In genomic region chr10:30436688-30437038, GRCh38 we compare ENCODE assay signal across 9 cellular contexts. TPM values are rescaled to one million over a fixed set of nuclear protein-coding genes. Genes with fewer than 3 reads are reported as not detected.
DNase-seq lines count a peak whose midpoint lies in the region; ATAC-seq, FAIRE-seq and TF ChIP-seq lines count a peak whose summit lies in the region.
"Had no signal": no experiment of that assay in that cellular context is flagged by ENCODE, and none has a peak within 500 bp of the region (broad histone marks: within the 10 kb centered on the region; RNA-seq: fewer than 3 reads in every experiment).

No MANE protein-coding gene starts in this region.

- no peak for ATAC-seq in activated CD8-positive, alpha-beta memory T cell treated with anti-CD3 and anti-CD28 coated beads, Interleukin-2, amount 10 ng/mL, durations not matched to agents 7 days and 5 days
- ATAC-seq in GM18870 (IDR thresholded peaks at IDR 0.05; ENCODE audit: unreplicated experiment): no peak

- TF ChIP-seq CTCF in kidney (IDR thresholded peaks at IDR 0.05; ENCODE audit: borderline replicate concordance, extremely low read depth, insufficient read depth): no peak
- no peak for TF ChIP-seq CTCF in suprapubic skin (IDR thresholded peaks at IDR 0.05)

- H3K4me3 ChIP-seq in kidney (ENCODE audit: low read length in 2 of 2): peak overlapping the region; percentile 24 to 46
- peak overlapping the region; percentile 91 for H3K4me3 ChIP-seq in suprapubic skin

- H3K4me3 Mint-ChIP-seq in activated CD8-positive, alpha-beta memory T cell treated with anti-CD3 and anti-CD28 coated beads, Interleukin-2, amount 10 ng/mL, durations not matched to agents 7 days and 5 days: peak overlapping the region; percentile 95
- H3K4me3 Mint-ChIP-seq in activated naive CD8-positive, alpha-beta T cell treated with anti-CD3 and anti-CD28 coated beads for 36 hours: peak overlapping the region; percentile 89

- H3K27me3 ChIP-seq in suprapubic skin: no peaks in the 10 kb centered on the region

- peaks cover 59% of the 10 kb centered on the region for H3K36me3 Mint-ChIP-seq in activated CD8-positive, alpha-beta memory T cell treated with anti-CD3 and anti-CD28 coated beads, Interleukin-2, amount 10 ng/mL, durations not matched to agents 7 days and 5 days
- peaks cover 35% of the 10 kb centered on the region for H3K36me3 Mint-ChIP-seq in activated naive CD8-positive, alpha-beta T cell treated with anti-CD3 and anti-CD28 coated beads for 36 hours

- peak overlapping the region; percentile 95 for H3K27ac Mint-ChIP-seq in activated CD8-positive, alpha-beta memory T cell treated with anti-CD3 and anti-CD28 coated beads, Interleukin-2, amount 10 ng/mL, durations not matched to agents 7 days and 5 days
- peak overlapping the region; percentile 84 for H3K27ac Mint-ChIP-seq in activated naive CD8-positive, alpha-beta T cell treated with anti-CD3 and anti-CD28 coated beads for 36 hours

- H3K36me3 ChIP-seq in kidney (ENCODE audit: control insufficient read depth in 1 of 2, insufficient read depth in 2 of 2, low read length in 2 of 2): peaks cover 3 to 5% of the 10 kb centered on the region in 2 donors
- peaks cover 6% of the 10 kb centered on the region for H3K36me3 ChIP-seq in suprapubic skin
- H3K36me3 ChIP-seq: BE2C had no signal

- CTCF ChIA-PET in activated CD8-positive, alpha-beta memory T cell treated with anti-CD3 and anti-CD28 coated beads, Interleukin-2, amount 10 ng/mL, durations not matched to agents 7 days and 5 days (lab: Charles Lee): interaction anchor here (0.8 to 11.3 kb wide), 15 partner anchors 9 to 154 kb away, joined by 3 to 119 read pairs (median 8); no protein-coding TSS in a partner anchor

- no peak for TF ChIP-seq POLR2A in suprapubic skin (IDR thresholded peaks at IDR 0.05)

- no peak for TF ChIP-seq EP300 in suprapubic skin (IDR thresholded peaks at IDR 0.05)

- no peaks in the 10 kb centered on the region for H3K27me3 Mint-ChIP-seq in activated CD8-positive, alpha-beta memory T cell treated with anti-CD3 and anti-CD28 coated beads, Interleukin-2, amount 10 ng/mL, durations not matched to agents 7 days and 5 days
- peaks cover 4% of the 10 kb centered on the region for H3K27me3 Mint-ChIP-seq in activated naive CD8-positive, alpha-beta T cell treated with anti-CD3 and anti-CD28 coated beads for 36 hours

- WGBS in suprapubic skin: 4% methylated on average over 3 of the region's 3 CpGs

- H3K27ac ChIP-seq in kidney (ENCODE audit: low read depth in 2 of 2, low read length in 2 of 2) (peak overlapping the region in 1 of 2 donors; percentile 47), suprapubic skin (peak overlapping the region; percentile 100)

- H3K9me3 ChIP-seq in kidney (ENCODE audit: control insufficient read depth in 1 of 2, low read length in 2 of 2) (no peaks in the 10 kb centered on the region), suprapubic skin (no peaks in the 10 kb centered on the region)
- H3K9me3 ChIP-seq: BE2C had no signal

- H3K9ac ChIP-seq in kidney (ENCODE audit: low read length in 2 of 2): peak overlapping the region in 1 of 2 donors; percentile 43

- H3K4me1 Mint-ChIP-seq in activated CD8-positive, alpha-beta memory T cell treated with anti-CD3 and anti-CD28 coated beads, Interleukin-2, amount 10 ng/mL, durations not matched to agents 7 days and 5 days: peaks cover 55% of the 10 kb centered on the region
- H3K4me1 Mint-ChIP-seq in activated naive CD8-positive, alpha-beta T cell treated with anti-CD3 and anti-CD28 coated beads for 36 hours: peaks cover 44% of the 10 kb centered on the region

- H3K9me3 Mint-ChIP-seq in activated CD8-positive, alpha-beta memory T cell treated with anti-CD3 and anti-CD28 coated beads, Interleukin-2, amount 10 ng/mL, durations not matched to agents 7 days and 5 days (ENCODE audit: low read depth): no peaks in the 10 kb centered on the region
- H3K9me3 Mint-ChIP-seq in activated naive CD8-positive, alpha-beta T cell treated with anti-CD3 and anti-CD28 coated beads for 36 hours: no peaks in the 10 kb centered on the region

- no peak for FAIRE-seq in kidney (lab: Jason Lieb, UNC)

- intact Hi-C loops in kidney (cut with DNase I): no loop called here

- no peak for DNase-seq in activated CD8-positive, alpha-beta memory T cell treated with anti-CD3 and anti-CD28 coated beads, Interleukin-2, amount 10 ng/mL, durations not matched to agents 7 days and 5 days
- no peak for DNase-seq in activated CD8-positive, alpha-beta memory T cell treated with anti-CD3 and anti-CD28 coated beads for 24 hours
- no peak for DNase-seq in activated naive CD8-positive, alpha-beta T cell treated with anti-CD3 and anti-CD28 coated beads for 36 hours
- DNase-seq in kidney: no peak
- DNase-seq in suprapubic skin (ENCODE audit: low spot score in 2 of 2): no peak
- DNase-seq in stimulated activated CD4-positive, alpha-beta T cell treated with anti-CD3 and anti-CD28 coated beads, Interleukin-2, amount 100 ng/mL, for 24 hours: no peak
- DNase-seq in NCI-H82 treated with DMSO at 0.1 percent for 48 hours (lab: John Stamatoyannopoulos, UW; ENCODE audit: unreplicated experiment): no peak
- DNase-seq: BE2C had no signal

- H3K4me1 ChIP-seq in kidney (ENCODE audit: control insufficient read depth in 1 of 2, insufficient read depth in 1 of 2, low read depth in 1 of 2, low read length in 2 of 2): peaks cover 14 to 20% of the 10 kb centered on the region in 2 donors
- peaks cover 79% of the 10 kb centered on the region for H3K4me1 ChIP-seq in suprapubic skin
- H3K4me1 ChIP-seq: BE2C had no signal

RNA-seq across cellular contexts. Expression of gene MAP3K8, which starts 2.7 kb away (rescaled TPM):
- 10 to 100 TPM; 54.5 to 56.8 TPM for total RNA-seq in activated CD8-positive, alpha-beta memory T cell treated with anti-CD3 and anti-CD28 coated beads, Interleukin-2, amount 10 ng/mL, durations not matched to agents 7 days and 5 days
- total RNA-seq in activated naive CD8-positive, alpha-beta T cell treated with anti-CD3 and anti-CD28 coated beads for 36 hours: 10 to 100 TPM; 18.0 to 18.5 TPM
- 41.6 TPM for total RNA-seq in kidney
- polyA plus RNA-seq in kidney (ENCODE audit: insufficient read depth, low read depth, low replicate concordance): 6.7 TPM
- total RNA-seq in suprapubic skin: 10 to 100 TPM; 21.9 to 56.4 (median 54.2) TPM
